ENCODE assay signal across 1 cellular context in genomic region chr20:40689100-40689942, GRCh38.
TF ChIP-seq lines count a peak whose summit lies in the region.

TSS of gene MAFB (minus strand) at chr20:40689236. CDS start at chr20:40688850, 386 bp downstream.

TF ChIP-seq in HepG2, 621 proteins besides CTCF, POLR2A, EP300 and RAD21 (continued from another document and continues in another):
- no peak; the same call in 1 of the 2 replicates for TF ChIP-seq ZNF800 (CRISPR knock-in tag; IDR thresholded peaks at IDR 0.05)
- no peak for TF ChIP-seq TCF7L2 (IDR thresholded peaks at IDR 0.05; ENCODE audit: low read depth, low read length)
- TF ChIP-seq ZNF572 (CRISPR knock-in tag; IDR thresholded peaks at IDR 0.05): 0 out of 2 replicates have a peak, but pooled peaks have one; percentile 8
- TF ChIP-seq EED (CRISPR knock-in tag; IDR thresholded peaks at IDR 0.05): no peak
- no peak for TF ChIP-seq ZNF703 (CRISPR knock-in tag; IDR thresholded peaks at IDR 0.05; ENCODE audit: borderline replicate concordance)
- no peak; the same call in none of the 2 replicates for TF ChIP-seq SRY (CRISPR knock-in tag; IDR thresholded peaks at IDR 0.05)
- no peak for TF ChIP-seq PHF21A (CRISPR knock-in tag; IDR thresholded peaks at IDR 0.05)
- no peak for TF ChIP-seq PLSCR1 (CRISPR knock-in tag; IDR thresholded peaks at IDR 0.05; ENCODE audit: borderline replicate concordance)
- TF ChIP-seq ZNF350 (CRISPR knock-in tag; IDR thresholded peaks at IDR 0.05; ENCODE audit: borderline replicate concordance, low read depth): no peak
- no peak for TF ChIP-seq PAF1 (CRISPR knock-in tag; IDR thresholded peaks at IDR 0.05)
- TF ChIP-seq AKAP8 (CRISPR knock-in tag; IDR thresholded peaks at IDR 0.05): no peak
- TF ChIP-seq STAT5B (CRISPR knock-in tag; IDR thresholded peaks at IDR 0.05): no peak
- no peak; the same call in 1 of the 2 replicates for TF ChIP-seq FOXC1 (CRISPR knock-in tag; IDR thresholded peaks at IDR 0.05; ENCODE audit: borderline replicate concordance)
- TF ChIP-seq MEIS1 (CRISPR knock-in tag; IDR thresholded peaks at IDR 0.05; ENCODE audit: borderline replicate concordance): peak; percentile 20; the same call in 1 of the 2 replicates
- no peak for TF ChIP-seq ZNF616 (CRISPR knock-in tag; IDR thresholded peaks at IDR 0.05; ENCODE audit: low read depth)
- TF ChIP-seq ZNF766 (CRISPR knock-in tag; IDR thresholded peaks at IDR 0.05; ENCODE audit: borderline replicate concordance): no peak
- no peak for TF ChIP-seq ZSCAN22 (CRISPR knock-in tag; IDR thresholded peaks at IDR 0.05)
- TF ChIP-seq FOSL2 (CRISPR knock-in tag; IDR thresholded peaks at IDR 0.05): no peak
- no peak for TF ChIP-seq ZNF615 (CRISPR knock-in tag; IDR thresholded peaks at IDR 0.05; ENCODE audit: borderline replicate concordance)
- TF ChIP-seq HMG20B (CRISPR knock-in tag; conservative IDR thresholded peaks at IDR 0.05): 0 out of 2 replicates have a peak, but pooled peaks have one; percentile 20
- no peak for TF ChIP-seq ZNF230 (CRISPR knock-in tag; IDR thresholded peaks at IDR 0.05)
- no peak for TF ChIP-seq IKZF4 (CRISPR knock-in tag; IDR thresholded peaks at IDR 0.05; ENCODE audit: borderline replicate concordance, low read depth, not compliant biosample characterization)
- TF ChIP-seq NFATC3 (CRISPR knock-in tag; IDR thresholded peaks at IDR 0.05): no peak
- no peak for TF ChIP-seq MTA1 (CRISPR knock-in tag; IDR thresholded peaks at IDR 0.05; ENCODE audit: borderline replicate concordance)
- TF ChIP-seq FOXO4 (CRISPR knock-in tag; conservative IDR thresholded peaks at IDR 0.05): no peak
- TF ChIP-seq ZNF282 (IDR thresholded peaks at IDR 0.05; ENCODE audit: partially characterized antibody): no peak
- TF ChIP-seq U2AF1 (optimal IDR thresholded peaks at IDR 0.05; ENCODE audit: low read depth, low read length): peak; percentile 80
- no peak; the same call in 1 of the 2 replicates for TF ChIP-seq ZNF143 (CRISPR knock-in tag; IDR thresholded peaks at IDR 0.05)
- no peak for TF ChIP-seq SAFB2 (CRISPR knock-in tag; IDR thresholded peaks at IDR 0.05; ENCODE audit: borderline replicate concordance, low read depth)
- TF ChIP-seq CEBPG (CRISPR knock-in tag; IDR thresholded peaks at IDR 0.05): no peak
- TF ChIP-seq RORA (CRISPR knock-in tag; IDR thresholded peaks at IDR 0.05): no peak
- peak; percentile 6 for TF ChIP-seq AGO1 (IDR thresholded peaks at IDR 0.05; ENCODE audit: low read depth, low read length, poor library complexity, severe bottlenecking)
- TF ChIP-seq DMAP1 (CRISPR knock-in tag; IDR thresholded peaks at IDR 0.05): 0 out of 2 replicates have a peak, but pooled peaks have one; percentile 22
- no peak for TF ChIP-seq ZNF543 (CRISPR knock-in tag; IDR thresholded peaks at IDR 0.05)
- TF ChIP-seq HCFC1 (IDR thresholded peaks at IDR 0.05; ENCODE audit: low read depth, low read length): no peak
- peak; percentile 71; the same call in 1 of the 2 replicates for TF ChIP-seq ZNF512B (CRISPR knock-in tag; IDR thresholded peaks at IDR 0.05; ENCODE audit: borderline replicate concordance)
- no peak for TF ChIP-seq ZFP36L2 (CRISPR knock-in tag; IDR thresholded peaks at IDR 0.05)
- no peak; the same call in none of the 2 replicates for TF ChIP-seq YEATS4 (CRISPR knock-in tag; IDR thresholded peaks at IDR 0.05; ENCODE audit: borderline replicate concordance)
- no peak for TF ChIP-seq LBX2 (CRISPR knock-in tag; IDR thresholded peaks at IDR 0.05; ENCODE audit: borderline replicate concordance)
- no peak for TF ChIP-seq TEF (CRISPR knock-in tag; IDR thresholded peaks at IDR 0.05)
- no peak for TF ChIP-seq PRPF4 (IDR thresholded peaks at IDR 0.05; ENCODE audit: low read depth, low read length, poor library complexity, severe bottlenecking)
- TF ChIP-seq CAMTA2 (CRISPR knock-in tag; IDR thresholded peaks at IDR 0.05; ENCODE audit: borderline replicate concordance): peak; percentile 29; the same call in 1 of the 2 replicates
- peak; percentile 42; the same call in 1 of the 2 replicates for TF ChIP-seq PRDM15 (CRISPR knock-in tag; IDR thresholded peaks at IDR 0.05)
- TF ChIP-seq NFKB2 (CRISPR knock-in tag; IDR thresholded peaks at IDR 0.05; ENCODE audit: borderline replicate concordance): 0 out of 2 replicates have a peak, but pooled peaks have one; percentile 13
- 0 out of 2 replicates have a peak, but pooled peaks have one; percentile 10 for TF ChIP-seq HOXA3 (CRISPR knock-in tag; IDR thresholded peaks at IDR 0.05)
- TF ChIP-seq ZNF234 (CRISPR knock-in tag; conservative IDR thresholded peaks at IDR 0.05): no peak; the same call in 1 of the 2 replicates
- peak; percentile 71; the same call in 1 of the 2 replicates for TF ChIP-seq ZNF343 (CRISPR knock-in tag; IDR thresholded peaks at IDR 0.05)
- no peak for TF ChIP-seq ZNF788 (CRISPR knock-in tag; IDR thresholded peaks at IDR 0.05; ENCODE audit: borderline replicate concordance)
- TF ChIP-seq ZMYM4 (CRISPR knock-in tag; IDR thresholded peaks at IDR 0.05): no peak; the same call in none of the 2 replicates
- TF ChIP-seq ZSCAN9 (CRISPR knock-in tag; IDR thresholded peaks at IDR 0.05; ENCODE audit: borderline replicate concordance): no peak
- no peak for TF ChIP-seq ZNF337 (CRISPR knock-in tag; IDR thresholded peaks at IDR 0.05; ENCODE audit: borderline replicate concordance, low read depth)
- TF ChIP-seq SRF (IDR thresholded peaks at IDR 0.05; ENCODE audit: low read depth, low read length): no peak
- no peak for TF ChIP-seq DZIP1 (CRISPR knock-in tag; IDR thresholded peaks at IDR 0.05)
- TF ChIP-seq ZNF558 (CRISPR knock-in tag; IDR thresholded peaks at IDR 0.05; ENCODE audit: borderline replicate concordance): no peak
- TF ChIP-seq ZNF644 (CRISPR knock-in tag; IDR thresholded peaks at IDR 0.05; ENCODE audit: low read depth): no peak
- no peak for TF ChIP-seq SNRNP70 (IDR thresholded peaks at IDR 0.05; ENCODE audit: low read depth, low read length)
